22 cellular contexts compared by ENCODE assay signal in the genomic region with DNA sequence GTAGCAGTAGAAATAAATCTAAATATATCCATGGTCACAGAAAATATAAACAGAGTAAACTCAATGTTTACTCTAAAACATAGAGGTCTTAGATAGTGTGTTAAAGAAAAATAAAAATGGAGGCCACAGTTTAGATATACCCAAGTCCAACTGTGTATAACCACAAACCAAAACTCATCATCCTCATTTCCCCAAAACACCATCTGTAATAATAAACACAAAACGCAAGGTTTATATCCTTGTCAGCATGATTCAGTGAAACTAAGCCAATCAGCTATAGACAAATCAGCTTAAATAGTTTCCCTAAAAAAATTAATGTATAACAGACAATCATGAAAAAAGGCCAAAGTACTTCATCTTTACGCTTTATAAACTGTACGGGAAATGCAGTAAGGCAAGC. TPM values are rescaled to one million over a fixed set of nuclear protein-coding genes. Genes with fewer than 3 reads are reported as not detected.
DNase-seq lines count a peak whose midpoint lies in the region; ATAC-seq, FAIRE-seq and TF ChIP-seq lines count a peak whose summit lies in the region.
"Had no signal": no experiment of that assay in that cellular context is flagged by ENCODE, and none has a peak within 500 bp of the region (broad histone marks: within the 10 kb centered on the region; RNA-seq: fewer than 3 reads in every experiment).

No MANE protein-coding gene starts in this region.

- H3K27ac ChIP-seq in AG04450 (ENCODE audit: low read depth, low read length) (no peak overlapping the region), astrocyte (ENCODE audit: low read depth, low read length) (no peak overlapping the region)
- H3K27ac ChIP-seq: KMS-11 had no signal

- peaks cover 5% of the 10 kb centered on the region for H3K27me3 ChIP-seq in AG04450 (ENCODE audit: control insufficient read depth, insufficient read depth, low read length)
- no peaks in the 10 kb centered on the region for H3K27me3 ChIP-seq in astrocyte (ENCODE audit: insufficient read depth, low read length)
- H3K27me3 ChIP-seq: BE2C had no signal

- no peak for FAIRE-seq in astrocyte (lab: Jason Lieb, UNC)
- FAIRE-seq: G401.6, H1, RCC 7860 had no signal

- CTCF ChIA-PET in AG04450 (lab: Charles Lee): no interaction called here

- H3K36me3 ChIP-seq in astrocyte (ENCODE audit: insufficient read depth, low read length): no peaks in the 10 kb centered on the region

- H3K9ac ChIP-seq in astrocyte (ENCODE audit: low read length): no peak overlapping the region
- H3K9ac ChIP-seq: KMS-11 had no signal

- DNase-seq in AG04450 (ENCODE audit: low read depth, low spot score) (peak; percentile 91), HCEC 1CT (peak; percentile 81), astrocyte (ENCODE audit: low read depth) (peak; percentile 51), fibroblast of villous mesenchyme (ENCODE audit: low read depth) (peak; percentile 82), dermis blood vessel endothelial cell (no peak), COR-L47 (lab: John Stamatoyannopoulos, UW) (no peak), DMS79 treated with DMSO at 0.1 percent for 48 hours (lab: John Stamatoyannopoulos, UW) (no peak)
- DNase-seq: 8988T; BE2C; CD4-positive, alpha-beta T cell; NCI-H1092; NCI-H2081; NCI-H2171 treated with DMSO at 0.1 percent for 48 hours; NCI-H510A; NCI-H748 treated with DMSO at 0.1 percent for 48 hours; SW 1271 had no signal

- H2AFZ ChIP-seq in astrocyte (ENCODE audit: low read depth, low read length): no peak overlapping the region

- H3K4me1 ChIP-seq in astrocyte (ENCODE audit: insufficient read depth, low read length): peaks cover 5% of the 10 kb centered on the region

- no peaks in the 10 kb centered on the region for H4K20me1 ChIP-seq in astrocyte (ENCODE audit: insufficient read depth, low read length)

- no peak overlapping the region for H3K4me3 ChIP-seq in AG04450 (ENCODE audit: low read depth, low read length)
- H3K4me3 ChIP-seq in astrocyte (ENCODE audit: insufficient read depth, low read depth, low read length): no peak overlapping the region
- no peak overlapping the region for H3K4me3 ChIP-seq in fibroblast of villous mesenchyme (ENCODE audit: low read depth, low read length)

- H3K27ac Mint-ChIP-seq in astrocyte (ENCODE audit: unreplicated experiment): no peak overlapping the region
- H3K27ac Mint-ChIP-seq: CD4-positive, alpha-beta T cell had no signal

- H3K36me3 Mint-ChIP-seq in astrocyte (ENCODE audit: low read depth, unreplicated experiment): no peaks in the 10 kb centered on the region

- H3K27me3 Mint-ChIP-seq in astrocyte (ENCODE audit: low read depth, unreplicated experiment): peaks cover 2% of the 10 kb centered on the region

- POLR2A ChIA-PET in AG04450 (lab: Yijun Ruan, JAX): interaction anchor here (1.0 kb wide), 1 partner anchor 570 kb away, joined by 4 read pairs; no protein-coding TSS in a partner anchor

- H3K4me1 Mint-ChIP-seq in astrocyte (ENCODE audit: low read depth, unreplicated experiment): peaks cover 6% of the 10 kb centered on the region

- ATAC-seq in HG03045 (IDR thresholded peaks at IDR 0.05; ENCODE audit: unreplicated experiment): no peak
- ATAC-seq: Right ventricle myocardium inferior had no signal

- TF ChIP-seq CTCF in AG04450 (IDR thresholded peaks at IDR 0.05; ENCODE audit: low read depth, low read length) (no peak), astrocyte (IDR thresholded peaks at IDR 0.05; ENCODE audit: insufficient read depth, low read depth, low read length) (no peak), fibroblast of villous mesenchyme (IDR thresholded peaks at IDR 0.05; ENCODE audit: insufficient read depth, low read depth, low read length) (no peak)

- H3K79me2 ChIP-seq in astrocyte (ENCODE audit: insufficient read depth, low read length): peaks cover 16% of the 10 kb centered on the region

- H3K9me3 Mint-ChIP-seq in astrocyte (ENCODE audit: unreplicated experiment): no peaks in the 10 kb centered on the region
- H3K9me3 Mint-ChIP-seq: CD4-positive, alpha-beta T cell had no signal

- H3K4me3 Mint-ChIP-seq in astrocyte (ENCODE audit: unreplicated experiment): no peak overlapping the region

- H3K9me3 ChIP-seq in AG04450 (ENCODE audit: control insufficient read depth, insufficient read depth, low read length) (no peaks in the 10 kb centered on the region), astrocyte (ENCODE audit: insufficient read depth, low read depth, low read length) (no peaks in the 10 kb centered on the region)
- H3K9me3 ChIP-seq: BE2C had no signal

- no peak overlapping the region for H3K4me2 ChIP-seq in astrocyte (ENCODE audit: low read length)
- H3K4me2 ChIP-seq: KMS-11 had no signal

RNA-seq across cellular contexts. Expression of a gene that starts 2.7 kb away (rescaled TPM):
- 10.7 and 13.6 TPM in 2 replicates for polyA plus RNA-seq in AG04450 (2011; rRNA removed)
- polyA minus RNA-seq in AG04450 (2011; rRNA and poly(A)+ RNA removed): 17.9 and 24.3 TPM in 2 replicates
- total RNA-seq in astrocyte: 13.7 and 13.8 TPM in 2 replicates
- total RNA-seq in fibroblast of villous mesenchyme: 22.5 and 23.3 TPM in 2 replicates
- 19.8 and 23.3 TPM in 2 replicates for total RNA-seq in dermis blood vessel endothelial cell

Comparison
In these comparisons a context has a peak if more than half of its experiments do, and no peak if none do; other contexts are left out.
1. DNase-seq: peak in AG04450 (single experiment), HCEC 1CT (single experiment), astrocyte (single experiment) and fibroblast of villous mesenchyme (single experiment); none in dermis blood vessel endothelial cell (single experiment), COR-L47 (single experiment) and DMS79 treated with DMSO at 0.1 percent for 48 hours (single experiment).